In the genomic region with DNA sequence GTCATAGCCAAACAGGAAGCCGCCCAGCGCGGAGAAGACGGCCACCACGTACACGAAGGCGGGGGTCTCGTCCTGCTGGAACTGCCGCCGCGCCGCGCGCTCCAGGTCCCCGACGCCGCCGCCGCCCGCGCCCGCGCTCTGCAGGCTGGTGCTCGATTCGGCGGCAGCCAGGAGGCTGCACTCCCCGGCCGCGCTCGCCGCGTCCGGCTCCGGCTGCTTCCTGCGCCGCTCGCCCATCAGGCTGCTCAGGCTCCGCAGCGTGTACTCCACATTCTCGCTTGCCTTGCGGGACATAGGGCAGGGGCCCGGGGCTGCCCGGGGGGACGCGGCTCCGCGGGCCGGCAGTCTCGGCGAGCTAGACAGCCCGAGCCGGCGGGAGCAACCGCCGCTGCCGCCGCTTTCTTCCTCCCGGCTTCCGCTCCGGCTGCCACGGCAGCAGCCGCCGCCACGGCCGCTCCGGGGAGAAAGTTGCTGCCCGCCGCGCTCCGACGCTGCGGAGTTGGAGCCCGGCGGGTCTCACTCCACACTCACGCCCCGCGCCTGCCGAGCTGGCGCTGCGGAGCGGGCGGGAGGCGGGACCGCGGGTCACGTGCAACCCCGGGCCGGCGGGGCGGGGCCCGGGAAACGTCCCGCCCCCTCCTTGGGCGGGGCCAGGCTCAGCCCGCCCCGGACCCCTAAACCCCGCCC, we compare ENCODE assay signal across 8 cellular contexts. TPM values are rescaled to one million over a fixed set of nuclear protein-coding genes. Genes with fewer than 3 reads are reported as not detected.
DNase-seq lines count a peak whose midpoint lies in the region; ATAC-seq and TF ChIP-seq lines count a peak whose summit lies in the region.

TSS of gene SLC2A13 (minus strand) at position 567 of the 687 bp plus-strand sequence. CDS start at position 294, 273 bp downstream.

- H3K27me3 ChIP-seq in BJ (ENCODE audit: control insufficient read depth, insufficient read depth, low read length), result no peaks in the 10 kb centered on the region

- no peaks in the 10 kb centered on the region for H3K36me3 ChIP-seq in BJ (ENCODE audit: control insufficient read depth, insufficient read depth, low read length)

- H3K27ac Mint-ChIP-seq in effector memory CD8-positive, alpha-beta T cell, result peak within 1 kb of the TSS; percentile 77 to 87

- DNase-seq in BJ (ENCODE audit: low read depth), result no peak
- peak; percentile 84 for DNase-seq in NCI-H774 (lab: John Stamatoyannopoulos, UW)
- peak; percentile 89 for DNase-seq in activated CD8-positive, alpha-beta memory T cell treated with anti-CD3 and anti-CD28 coated beads for 24 hours
- DNase-seq in effector memory CD8-positive, alpha-beta T cell, result peak; percentile 67 to 79 (median 73)
- DNase-seq in mesenteric fat pad (ENCODE audit: low spot score), result peak; percentile 93
- DNase-seq in stimulated activated CD8-positive, alpha-beta memory T cell treated with anti-CD3 and anti-CD28 coated beads, Interleukin-15, amount 100 ng/mL, for 1 hour (ENCODE audit: low read depth), result peak; percentile 51

- CTCF ChIA-PET in BJ (lab: Yijun Ruan, JAX), result interaction anchor here (0.6 to 7.1 kb wide), 7 partner anchors 10 to 342 kb away, joined by 3 to 69 read pairs (median 3); no protein-coding TSS in a partner anchor

- peaks cover 26 to 37% of the 10 kb centered on the region in 2 donors for H3K4me1 Mint-ChIP-seq in effector memory CD8-positive, alpha-beta T cell (ENCODE audit: low read depth in 2 of 2)

- H3K36me3 Mint-ChIP-seq in effector memory CD8-positive, alpha-beta T cell (ENCODE audit: insufficient read depth), result peaks cover 26% of the 10 kb centered on the region

- H3K4me3 Mint-ChIP-seq in effector memory CD8-positive, alpha-beta T cell, result peak within 1 kb of the TSS; percentile 90 to 99

- POLR2A ChIA-PET in BJ (lab: Charles Lee), result no interaction called here

- no peaks in the 10 kb centered on the region for H3K27me3 Mint-ChIP-seq in effector memory CD8-positive, alpha-beta T cell

- ATAC-seq in GM19035 (IDR thresholded peaks at IDR 0.05; ENCODE audit: unreplicated experiment), result peak; percentile 79
- peak; percentile 82 for ATAC-seq in HG03196 (IDR thresholded peaks at IDR 0.05; ENCODE audit: unreplicated experiment)
- ATAC-seq in effector memory CD8-positive, alpha-beta T cell (replicated peaks), result peak; percentile 85

- H3K4me3 ChIP-seq in BJ (ENCODE audit: low read depth, low read length), result peak within 1 kb of the TSS; percentile 80

- no peak for TF ChIP-seq CTCF in BJ (IDR thresholded peaks at IDR 0.05; ENCODE audit: insufficient read depth, low read depth, low read length)

- no peaks in the 10 kb centered on the region for H3K9me3 Mint-ChIP-seq in effector memory CD8-positive, alpha-beta T cell

RNA-seq across cellular contexts. Expression of gene SLC2A13, which starts in this region (rescaled TPM):
- 1.2 and 2.8 TPM in 2 replicates for polyA plus RNA-seq in BJ (2011; rRNA removed)
- polyA minus RNA-seq in BJ (2011; rRNA and poly(A)+ RNA removed), result 2.8 and 4.5 TPM in 2 replicates
- total RNA-seq in mesenteric fat pad, result 13.0 TPM
